ENCODE assay signal across 19 cellular contexts in the genomic region with DNA sequence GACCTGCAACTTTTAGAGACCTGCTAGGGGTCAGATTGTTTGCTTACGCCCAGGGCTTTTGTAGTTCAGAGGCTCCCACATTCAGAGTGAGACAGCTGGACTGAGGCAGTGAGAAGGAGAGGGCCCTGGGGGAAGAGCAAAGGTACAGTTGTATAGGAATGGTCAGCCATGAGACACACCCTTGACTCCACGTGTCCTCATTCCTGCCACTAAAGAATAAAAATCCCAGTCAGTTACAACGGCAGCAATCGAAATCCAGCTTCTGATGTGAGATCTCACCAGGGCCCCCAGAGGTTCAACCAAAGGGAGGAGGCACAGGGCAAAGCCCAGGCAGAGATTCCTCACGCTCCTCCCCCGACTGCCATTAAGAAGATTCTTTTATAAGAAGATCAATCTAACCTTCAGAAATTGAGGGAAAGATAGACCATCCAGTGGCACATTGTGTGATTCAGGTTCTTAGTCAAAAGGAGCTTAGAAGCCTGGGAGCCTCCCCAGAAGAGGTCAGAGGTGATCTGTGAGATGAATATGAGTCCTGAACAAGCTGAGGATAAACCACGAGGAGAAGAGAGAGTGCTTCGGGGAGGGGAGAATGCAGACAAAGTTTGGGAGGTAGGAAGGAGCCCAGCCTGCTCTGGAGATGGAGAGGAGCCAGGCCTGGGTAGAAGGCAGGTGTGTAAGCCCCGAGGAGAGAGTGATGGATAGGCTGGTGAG.
A peak's percentile ranks its signal among the peaks of the same experiment; 100 is the strongest.
DNase-seq lines count a peak whose midpoint lies in the region; ATAC-seq, FAIRE-seq and TF ChIP-seq lines count a peak whose summit lies in the region.
"Had no signal": no experiment of that assay in that cellular context is flagged by ENCODE, and none has a peak within 500 bp of the region (broad histone marks: within the 10 kb centered on the region; RNA-seq: fewer than 3 reads in every experiment).

No MANE protein-coding gene starts in this region.

- CTCF ChIA-PET in HepG2 (lab: Yijun Ruan, JAX; ENCODE audit: low intra/inter-chr PET ratio, low total read pairs): no interaction called here

- ATAC-seq in HepG2 (no peak), right lobe of liver (no peak), aorta (ENCODE audit: low FRiP score) (no peak), GM19324 (IDR thresholded peaks at IDR 0.05; ENCODE audit: low FRiP score, unreplicated experiment) (no peak)
- ATAC-seq: activated CD8-positive, alpha-beta T cell treated with anti-CD3 and anti-CD28 coated beads, Interleukin-2, amount 10 ng/mL, durations not matched to agents 7 days and 5 days; left colon; naive thymus-derived CD4-positive, alpha-beta T cell had no signal

- POLR2A ChIA-PET in HepG2 (lab: Yijun Ruan, JAX): no interaction called here

- WGBS in HepG2 (ENCODE audit: low lambda C conversion rate): 18% methylated on average over 9 of the region's 9 CpGs
- WGBS in right lobe of liver (ENCODE audit: insufficient coverage, low coverage, low lambda C conversion rate, missing lambda C conversion rate): 76% methylated on average over 9 of the region's 9 CpGs
- 63% methylated on average over 9 of the region's 9 CpGs for WGBS in esophagus muscularis mucosa
- 39 to 41% methylated on average over 9 of the region's 9 CpGs for WGBS in aorta, 2 donors

- H3K4me1 ChIP-seq in HepG2 (ENCODE audit: insufficient read depth, low read length): no peaks in the 10 kb centered on the region
- H3K4me1 ChIP-seq in right lobe of liver: peaks cover 0 to 9% (median 0%) of the 10 kb centered on the region in 4 donors
- H3K4me1 ChIP-seq in esophagus muscularis mucosa: peaks cover 26 to 30% (median 27%) of the 10 kb centered on the region in 4 donors
- peaks cover 38% of the 10 kb centered on the region for H3K4me1 ChIP-seq in osteoblast (ENCODE audit: insufficient read depth, low read length)
- peaks cover 0 to 4% of the 10 kb centered on the region in 2 donors for H3K4me1 ChIP-seq in aorta (ENCODE audit: control insufficient read depth in 1 of 2, insufficient read depth in 2 of 2, low read length in 2 of 2)
- H3K4me1 ChIP-seq in Karpas-422 (ENCODE audit: low read length): no peaks in the 10 kb centered on the region

- H3K36me3 ChIP-seq in HepG2 (replicated peaks in 1 of 2; ENCODE audit: control insufficient read depth in 1 of 2, insufficient read depth in 2 of 2, low read length in 2 of 2) (no peaks in the 10 kb centered on the region), right lobe of liver (no peaks in the 10 kb centered on the region), esophagus muscularis mucosa (no peaks in the 10 kb centered on the region), osteoblast (ENCODE audit: insufficient read depth, low read length) (no peaks in the 10 kb centered on the region), aorta (ENCODE audit: control insufficient read depth in 1 of 2, insufficient read depth in 2 of 2, low read length in 1 of 2) (no peaks in the 10 kb centered on the region), Karpas-422 (ENCODE audit: insufficient read depth, low read length) (no peaks in the 10 kb centered on the region)
- H3K36me3 ChIP-seq: heart right ventricle had no signal

- peaks cover 3 to 41% of the 10 kb centered on the region in 2 experiments; a peak in 4 of 5 replicates for H3K27me3 ChIP-seq in HepG2 (ENCODE audit: control insufficient read depth in 1 of 2, insufficient read depth in 2 of 2, low read length in 2 of 2)
- H3K27me3 ChIP-seq in right lobe of liver: no peaks in the 10 kb centered on the region
- H3K27me3 ChIP-seq in esophagus muscularis mucosa: no peaks in the 10 kb centered on the region
- no peaks in the 10 kb centered on the region for H3K27me3 ChIP-seq in osteoblast (ENCODE audit: insufficient read depth, low read length)
- no peaks in the 10 kb centered on the region for H3K27me3 ChIP-seq in aorta (ENCODE audit: control insufficient read depth in 1 of 2, insufficient read depth in 2 of 2, low read length in 1 of 2)
- H3K27me3 ChIP-seq in Karpas-422 (ENCODE audit: low read length): 0 out of 2 replicates have a peak, but pooled peaks cover 2% of the 10 kb centered on the region
- H3K27me3 ChIP-seq: heart right ventricle had no signal

- H3K9me2 ChIP-seq in Karpas-422 (replicated peaks; ENCODE audit: insufficient read depth, low read length): no peaks in the 10 kb centered on the region

- BruUV-seq in HepG2 (replicated peaks; lab: Mats Ljungman, UMichigan): no TSS peak

- TF ChIP-seq POLR2A in HepG2 (IDR thresholded peaks at IDR 0.05; ENCODE audit: insufficient read depth in 1 of 2, low read depth in 2 of 2, low read length in 2 of 2) (no peak), right lobe of liver (IDR thresholded peaks at IDR 0.05) (no peak), esophagus muscularis mucosa (IDR thresholded peaks at IDR 0.05; ENCODE audit: low read depth) (no peak)

- DNase-seq in HepG2 (ENCODE audit: low spot score) (no peak), right lobe of liver (no peak), esophagus muscularis mucosa (ENCODE audit: extremely low spot score) (peak; percentile 72), osteoblast (ENCODE audit: insufficient read length, low spot score, missing footprints) (no peak), aorta (no peak), NCI-H1092 (lab: John Stamatoyannopoulos, UW) (no peak), Karpas-422 (no peak)
- DNase-seq: activated CD8-positive, alpha-beta T cell treated with anti-CD3 and anti-CD28 coated beads, Interleukin-2, amount 10 ng/mL, durations not matched to agents 7 days and 5 days; activated effector memory CD4-positive, alpha-beta T cell treated with anti-CD3 and anti-CD28 coated beads, Interleukin-2, amount 50 U/mL, for 16 hours; naive thymus-derived CD4-positive, alpha-beta T cell; NCI-H1417; NCI-H345; retina; stimulated activated CD4-positive, alpha-beta T cell treated with anti-CD3 and anti-CD28 coated beads, Interleukin-4, amount 100 ng/mL, for 4 hours had no signal

- H3K4me2 ChIP-seq in HepG2 (ENCODE audit: low read depth, low read length) (no peak overlapping the region), osteoblast (ENCODE audit: insufficient read depth, low read length) (peak overlapping the region; percentile 68), Karpas-422 (ENCODE audit: low read depth, low read length, poor library complexity, severe bottlenecking) (no peak overlapping the region)

- H3K9me3 ChIP-seq in HepG2 (ENCODE audit: low read length) (no peaks in the 10 kb centered on the region), right lobe of liver (no peaks in the 10 kb centered on the region), esophagus muscularis mucosa (peaks cover 0 to 3% (median 0%) of the 10 kb centered on the region in 4 donors), osteoblast (ENCODE audit: low read depth, low read length) (peaks cover 2% of the 10 kb centered on the region), aorta (ENCODE audit: control insufficient read depth, low read length) (peaks cover 2% of the 10 kb centered on the region), Karpas-422 (ENCODE audit: low read length) (no peaks in the 10 kb centered on the region)

- H3K27ac ChIP-seq in HepG2 (ENCODE audit: extremely low read length, insufficient read depth, low read length) (no peak overlapping the region), right lobe of liver (no peak overlapping the region), esophagus muscularis mucosa (replicated peaks in 1 of 4) (peak overlapping the region; percentile 70 to 80 (median 78)), osteoblast (ENCODE audit: low read depth, low read length) (peak overlapping the region; percentile 99), aorta (ENCODE audit: low read depth in 1 of 2, low read length in 2 of 2) (peak overlapping the region; percentile 91 to 97), Karpas-422 (ENCODE audit: low read length) (no peak overlapping the region)

- FAIRE-seq in HepG2 (lab: Jason Lieb, UNC): no peak
- FAIRE-seq: G401.6, TTC549 had no signal

- H3K4me3 ChIP-seq in HepG2 (replicated peaks in 1 of 3; ENCODE audit: insufficient read depth in 1 of 3, low read depth in 2 of 3, low read length in 3 of 3) (no peak overlapping the region), right lobe of liver (no peak overlapping the region), esophagus muscularis mucosa (no peak overlapping the region), osteoblast (ENCODE audit: insufficient read depth, low read length) (peak overlapping the region; percentile 15), aorta (ENCODE audit: low read length in 2 of 2) (no peak overlapping the region), Karpas-422 (ENCODE audit: low read length) (no peak overlapping the region)
- H3K4me3 ChIP-seq: heart right ventricle had no signal

- H3K79me2 ChIP-seq in HepG2 (ENCODE audit: insufficient read depth, low read length): no peaks in the 10 kb centered on the region
- no peaks in the 10 kb centered on the region for H3K79me2 ChIP-seq in osteoblast (ENCODE audit: insufficient read depth, low read length)
- H3K79me2 ChIP-seq in Karpas-422 (ENCODE audit: low read length): no peaks in the 10 kb centered on the region

- in situ Hi-C loops in HepG2 (cut with HindIII; ENCODE audit: extremely low pct_ligation_motif_present, low pct_unique_long_range_greater_than_20kb): no loop called here

- H3K9ac ChIP-seq in HepG2 (ENCODE audit: insufficient read depth, low read depth, low read length): no peak overlapping the region
- no peak overlapping the region for H3K9ac ChIP-seq in Karpas-422 (ENCODE audit: low read length)

- H2AFZ ChIP-seq in HepG2 (ENCODE audit: low read length) (no peak overlapping the region), osteoblast (ENCODE audit: low read length) (peak overlapping the region; percentile 75), Karpas-422 (ENCODE audit: low read length) (no peak overlapping the region)

- intact Hi-C loops in HepG2 (cut with micrococcal nuclease; ENCODE audit: unreplicated experiment): no loop called here
- intact Hi-C loops in right lobe of liver (cut with DNase I): no loop called here
- intact Hi-C loops in esophagus muscularis mucosa (cut with DNase I): no loop called here
- intact Hi-C loops in aorta (cut with DNase I): no loop called here

- H4K20me1 ChIP-seq in HepG2 (ENCODE audit: insufficient read depth, low read length): no peaks in the 10 kb centered on the region
- H4K20me1 ChIP-seq in osteoblast (ENCODE audit: insufficient read depth, low read length): no peaks in the 10 kb centered on the region
- no peaks in the 10 kb centered on the region for H4K20me1 ChIP-seq in Karpas-422 (ENCODE audit: insufficient read depth, low read depth, low read length)

- TF ChIP-seq CTCF in HepG2 (CRISPR knock-in tag; IDR thresholded peaks at IDR 0.05): no peak
- no peak for TF ChIP-seq CTCF in right lobe of liver (IDR thresholded peaks at IDR 0.05)
- TF ChIP-seq CTCF in esophagus muscularis mucosa (IDR thresholded peaks at IDR 0.05): no peak
- no peak for TF ChIP-seq CTCF in osteoblast (IDR thresholded peaks at IDR 0.05; ENCODE audit: extremely low read depth, low read depth, low read length)

- TF ChIP-seq EP300 in HepG2 (IDR thresholded peaks at IDR 0.05; ENCODE audit: low read depth in 2 of 2, low read length in 2 of 2) (no peak), HepG2 (CRISPR knock-in tag; IDR thresholded peaks at IDR 0.05; ENCODE audit: borderline replicate concordance) (no peak), esophagus muscularis mucosa (IDR thresholded peaks at IDR 0.05) (no peak)

- TF ChIP-seq RAD21 in HepG2 (CRISPR knock-in tag; IDR thresholded peaks at IDR 0.05): no peak

TF ChIP-seq in HepG2, 621 proteins besides CTCF, POLR2A, EP300 and RAD21 (continues in another document):
- TF ChIP-seq NAIF1 (CRISPR knock-in tag; IDR thresholded peaks at IDR 0.05; ENCODE audit: borderline replicate concordance): no peak

Comparison
In these comparisons a context has a peak if more than half of its experiments do, and no peak if none do; other contexts are left out.
1. H3K27ac ChIP-seq: peak in esophagus muscularis mucosa (4 of 4), osteoblast (single experiment) and aorta (2 of 2); none in HepG2 (single experiment), right lobe of liver (0 of 3) and Karpas-422 (single experiment).